ENCODE assay signal across 1 cellular context in genomic region chr13:42071667-42072419, GRCh38.
TF ChIP-seq lines count a peak whose summit lies in the region.

No MANE protein-coding gene starts in this region.

TF ChIP-seq in GM23338, 12 proteins besides CTCF, POLR2A, EP300 and RAD21 (continued from another document):
- TF ChIP-seq ZNF462 (CRISPR knock-in tag; IDR thresholded peaks at IDR 0.05) (no peak), NANOG (IDR thresholded peaks at IDR 0.05; ENCODE audit: borderline replicate concordance) (no peak), EZH2 (IDR thresholded peaks at IDR 0.05; ENCODE audit: low read depth, unreplicated experiment) (no peak), EZH2phosphoT487 (IDR thresholded peaks at IDR 0.05; ENCODE audit: unreplicated experiment) (no peak)
